ENCODE assay signal across 14 cellular contexts in genomic region chr1:204435246-204435885, GRCh38. TPM values are rescaled to one million over a fixed set of nuclear protein-coding genes. Genes with fewer than 3 reads are reported as not detected.
DNase-seq lines count a peak whose midpoint lies in the region; ATAC-seq and TF ChIP-seq lines count a peak whose summit lies in the region.
"Had no signal": no experiment of that assay in that cellular context is flagged by ENCODE, and none has a peak within 500 bp of the region (broad histone marks: within the 10 kb centered on the region; RNA-seq: fewer than 3 reads in every experiment).

No MANE protein-coding gene starts in this region.

- H2BK15ac ChIP-seq in mesenchymal stem cell (ENCODE audit: low read depth, poor library complexity, severe bottlenecking) = no peak overlapping the region

- no peak overlapping the region; the same call in 1 of the 2 replicates for H3K4me3 ChIP-seq in ACC112 (ENCODE audit: low read depth, low read length)
- no peak overlapping the region for H3K4me3 ChIP-seq in choroid plexus epithelial cell (ENCODE audit: low read depth, low read length)
- peak overlapping the region in 1 of 2 experiments; percentile 5 for H3K4me3 ChIP-seq in mesenchymal stem cell (ENCODE audit: insufficient read depth in 1 of 2, low read depth in 1 of 2, low read length in 2 of 2)
- H3K4me3 ChIP-seq: dorsolateral prefrontal cortex had no signal

- no peak for ATAC-seq in HG03175 (IDR thresholded peaks at IDR 0.05; ENCODE audit: unreplicated experiment)
- no peak for ATAC-seq in GM21723 (IDR thresholded peaks at IDR 0.05; ENCODE audit: unreplicated experiment)

- H3K4me2 ChIP-seq in mesenchymal stem cell (ENCODE audit: low read length, poor library complexity, severe bottlenecking) = no peak overlapping the region

- no peak for TF ChIP-seq CTCF in choroid plexus epithelial cell (conservative IDR thresholded peaks at IDR 0.05; ENCODE audit: low read depth, low read length)

- H2AFZ ChIP-seq in ACC112 (ENCODE audit: low read length, unreplicated experiment) = no peak overlapping the region
- H2AFZ ChIP-seq in mesenchymal stem cell (ENCODE audit: low read depth, low read length) = no peak overlapping the region

- H3K79me2 ChIP-seq in ACC112 (ENCODE audit: control insufficient read depth, insufficient read depth, low read length, unreplicated experiment) = no peaks in the 10 kb centered on the region

- no peak overlapping the region for H2AK5ac ChIP-seq in mesenchymal stem cell (ENCODE audit: low read length, severe bottlenecking)

- 90% methylated on average over 3 of the region's 4 CpGs for WGBS in mesenchymal stem cell

- H2BK5ac ChIP-seq in mesenchymal stem cell (ENCODE audit: low read depth, low read length, poor library complexity, severe bottlenecking) = no peak overlapping the region

- no peak overlapping the region for H4K91ac ChIP-seq in mesenchymal stem cell (ENCODE audit: low read length)

- no peak overlapping the region for H3K23ac ChIP-seq in mesenchymal stem cell (ENCODE audit: low read length in 2 of 2)

- H3K4me1 ChIP-seq in ACC112 (ENCODE audit: control insufficient read depth, insufficient read depth, low read length, unreplicated experiment) (peaks cover 43% of the 10 kb centered on the region), mesenchymal stem cell (ENCODE audit: control insufficient read depth, insufficient read depth, low read depth, low read length) (peaks cover 9% of the 10 kb centered on the region)

- no peak overlapping the region for H3K4ac ChIP-seq in mesenchymal stem cell (ENCODE audit: low read depth in 1 of 2, low read length in 2 of 2)

- H4K8ac ChIP-seq in mesenchymal stem cell (ENCODE audit: low read length) = no peak overlapping the region

- no peak overlapping the region for H2BK12ac ChIP-seq in mesenchymal stem cell (ENCODE audit: low read length in 2 of 2)

- peak overlapping the region; percentile 73 for H3K27ac ChIP-seq in ACC112 (ENCODE audit: low read depth, low read length)
- no peak overlapping the region for H3K27ac ChIP-seq in mesenchymal stem cell (ENCODE audit: low read length, poor library complexity, severe bottlenecking)
- H3K27ac ChIP-seq: neutrophil had no signal

- H3K27me3 ChIP-seq in ACC112 (ENCODE audit: insufficient read depth, low read length) (no peaks in the 10 kb centered on the region), mesenchymal stem cell (ENCODE audit: control insufficient read depth in 1 of 2, insufficient read depth in 1 of 2, low read length in 2 of 2) (peaks cover 0 to 5% of the 10 kb centered on the region in 2 experiments)
- H3K27me3 ChIP-seq: dorsolateral prefrontal cortex, neutrophil had no signal

- H3K9me3 ChIP-seq in mesenchymal stem cell (ENCODE audit: control insufficient read depth, low read length) = no peaks in the 10 kb centered on the region
- H3K9me3 ChIP-seq: neutrophil had no signal

- H3K14ac ChIP-seq in mesenchymal stem cell (ENCODE audit: low read length in 2 of 2) = no peak overlapping the region

- no peak overlapping the region for H3K9ac ChIP-seq in mesenchymal stem cell (ENCODE audit: low read length)

- no peaks in the 10 kb centered on the region for H3K79me1 ChIP-seq in mesenchymal stem cell (replicated peaks; ENCODE audit: low read length, poor library complexity, severe bottlenecking)

- H3K18ac ChIP-seq in mesenchymal stem cell (ENCODE audit: low read depth in 1 of 2, low read length in 2 of 2) = no peak overlapping the region

- peak; percentile 38 for DNase-seq in LHCN-M2 (ENCODE audit: low read depth)
- DNase-seq in choroid plexus epithelial cell (ENCODE audit: low read depth) = peak; percentile 84
- peak; percentile 51 for DNase-seq in mesenchymal stem cell
- no peak for DNase-seq in NCI-H2227 treated with DMSO at 0.1 percent for 48 hours (lab: John Stamatoyannopoulos, UW)
- no peak for DNase-seq in COLO668 (lab: John Stamatoyannopoulos, UW; ENCODE audit: unreplicated experiment)
- DNase-seq: activated T-cell treated with anti-CD3 and anti-CD28 coated beads for 4 hours; CD4-positive, CD25-positive, alpha-beta regulatory T cell; dorsolateral prefrontal cortex; NCI-H69; T-helper 2 cell had no signal

- no peak overlapping the region for H2BK120ac ChIP-seq in mesenchymal stem cell (ENCODE audit: low read depth, low read length)

- H3K36me3 ChIP-seq in ACC112 (ENCODE audit: insufficient read depth, low read length) (no peaks in the 10 kb centered on the region), mesenchymal stem cell (ENCODE audit: control insufficient read depth in 1 of 2, insufficient read depth in 2 of 2, low read depth in 1 of 2, low read length in 2 of 2) (peaks cover 0 to 11% of the 10 kb centered on the region in 2 experiments)
- H3K36me3 ChIP-seq: neutrophil had no signal

RNA-seq across cellular contexts. Expression of gene PPP1R15B, which starts 23.7 kb away (rescaled TPM):
- total RNA-seq in LHCN-M2 (2014; rRNA removed) = 15.1 and 17.8 TPM in 2 replicates
- polyA plus RNA-seq in LHCN-M2 (2012) = 5.9 TPM
- 19.9 TPM for polyA plus RNA-seq in mesenchymal stem cell (2013, experiment 1 of 2)
- polyA plus RNA-seq in mesenchymal stem cell (2013, experiment 2 of 2) = 19.0 TPM

RNA-seq across cellular contexts. Expression of gene PIK3C2B, which starts 59.2 kb away (rescaled TPM):
- 0.29 TPM in 1 of 2 replicates, not detected in the other for total RNA-seq in LHCN-M2 (2014; rRNA removed)
- 0.27 TPM for polyA plus RNA-seq in LHCN-M2 (2012)
- 3.7 TPM for polyA plus RNA-seq in mesenchymal stem cell (2013, experiment 1 of 2)
- polyA plus RNA-seq in mesenchymal stem cell (2013, experiment 2 of 2) = 3.8 TPM

Comparison
In these comparisons a context has a peak if more than half of its experiments do, and no peak if none do; other contexts are left out.
1. DNase-seq: peak in LHCN-M2 (single experiment), choroid plexus epithelial cell (single experiment) and mesenchymal stem cell (single experiment); none in NCI-H2227 treated with DMSO at 0.1 percent for 48 hours (single experiment) and COLO668 (single experiment).